29 cellular contexts compared by ENCODE assay signal in genomic region chr7:2331707-2332106, GRCh38.
"Had no signal": no experiment of that assay in that cellular context is flagged by ENCODE, and none has a peak within 500 bp of the region (broad histone marks: within the 10 kb centered on the region; RNA-seq: fewer than 3 reads in every experiment).

No MANE protein-coding gene starts in this region.

- ATAC-seq: effector memory CD8-positive, alpha-beta T cell; esophagus mucosa; foreskin keratinocyte; gastrocnemius medialis; gastroesophageal sphincter; heart left ventricle; heart right ventricle had no signal

- H2AFZ ChIP-seq: hepatocyte had no signal

- H3K36me3 ChIP-seq: gastrocnemius medialis, heart left ventricle, heart right ventricle had no signal

- H3K27me3 Mint-ChIP-seq: effector memory CD8-positive, alpha-beta T cell had no signal

- H3K9me3 Mint-ChIP-seq: effector memory CD8-positive, alpha-beta T cell; endodermal cell had no signal

- H3K4me1 ChIP-seq: esophagus squamous epithelium, foreskin keratinocyte, gastrocnemius medialis, gastroesophageal sphincter, heart right ventricle had no signal

- H3K27ac ChIP-seq: coronary artery, dorsolateral prefrontal cortex, epithelial cell of prostate, esophagus muscularis mucosa, esophagus squamous epithelium, foreskin keratinocyte, gastrocnemius medialis, gastroesophageal sphincter, heart left ventricle, heart right ventricle, hepatocyte had no signal

- FAIRE-seq: colon, endometrium, endothelial cell of umbilical vein, frontal cortex had no signal

- H3K9me3 ChIP-seq: esophagus muscularis mucosa, esophagus squamous epithelium, gastrocnemius medialis, gastroesophageal sphincter, heart left ventricle, heart right ventricle had no signal

- H3K79me2 ChIP-seq: hepatocyte had no signal

- H3K4me1 Mint-ChIP-seq: endodermal cell had no signal

- H3K27me3 ChIP-seq: dorsolateral prefrontal cortex, esophagus muscularis mucosa, esophagus squamous epithelium, foreskin keratinocyte, gastrocnemius medialis, gastroesophageal sphincter, heart left ventricle, heart right ventricle, hepatocyte had no signal

- H3K4me3 Mint-ChIP-seq: effector memory CD8-positive, alpha-beta T cell; endodermal cell had no signal

- DNase-seq: cortex of kidney; dermis blood vessel endothelial cell; dorsolateral prefrontal cortex; effector CD4-positive, alpha-beta T cell; effector CD8-positive, alpha-beta T cell; effector memory CD4-positive, alpha-beta T cell; effector memory CD8-positive, alpha-beta T cell; endodermal cell; erythroblast; esophagus squamous epithelium; foreskin fibroblast; foreskin keratinocyte; foreskin melanocyte; gastrocnemius medialis; glutamatergic neuron; head of caudate nucleus; heart left ventricle; heart right ventricle; hippocampal formation had no signal

- H3K4me3 ChIP-seq: coronary artery, dorsolateral prefrontal cortex, esophagus muscularis mucosa, esophagus squamous epithelium, gastrocnemius medialis, gastroesophageal sphincter, heart left ventricle, heart right ventricle, hepatocyte had no signal

- H3K27ac Mint-ChIP-seq: effector memory CD8-positive, alpha-beta T cell; endodermal cell had no signal

- H3K4me2 ChIP-seq: hepatocyte had no signal
